In genomic region chr22:24406322-24407277, GRCh38 we compare ENCODE assay signal across 14 cellular contexts. TPM values are rescaled to one million over a fixed set of nuclear protein-coding genes. Genes with fewer than 3 reads are reported as not detected.
A peak's percentile ranks its signal among the peaks of the same experiment; 100 is the strongest.
DNase-seq lines count a peak whose midpoint lies in the region; ATAC-seq and TF ChIP-seq lines count a peak whose summit lies in the region.
"Had no signal": no experiment of that assay in that cellular context is flagged by ENCODE, and none has a peak within 500 bp of the region (broad histone marks: within the 10 kb centered on the region; RNA-seq: fewer than 3 reads in every experiment).

No MANE protein-coding gene starts in this region.

- H3K4me3 Mint-ChIP-seq in activated CD4-positive, alpha-beta T cell treated with anti-CD3 and anti-CD28 coated beads for 36 hours, result no peak overlapping the region
- H3K4me3 Mint-ChIP-seq in endodermal cell, result no peak overlapping the region
- H3K4me3 Mint-ChIP-seq: naive B cell had no signal

- intact Hi-C loops in activated CD4-positive, alpha-beta T cell treated with anti-CD3 and anti-CD28 coated beads for 36 hours (cut with DNase I, micrococcal nuclease), result no loop called here

- H3K4me1 ChIP-seq in Karpas-422 (ENCODE audit: low read length) (peaks cover 49% of the 10 kb centered on the region), endodermal cell (ENCODE audit: control insufficient read depth, insufficient read depth, low read length) (peaks cover 2% of the 10 kb centered on the region), osteoblast (ENCODE audit: insufficient read depth, low read length) (peaks cover 12% of the 10 kb centered on the region)

- H3K27me3 ChIP-seq in Karpas-422 (ENCODE audit: low read length) (no peaks in the 10 kb centered on the region), endodermal cell (ENCODE audit: control insufficient read depth, insufficient read depth, low read length, poor library complexity, severe bottlenecking) (no peaks in the 10 kb centered on the region), osteoblast (ENCODE audit: insufficient read depth, low read length) (no peaks in the 10 kb centered on the region)
- H3K27me3 ChIP-seq: Peyer's patch, tibial nerve had no signal

- H3K79me2 ChIP-seq in Karpas-422 (ENCODE audit: low read length) (peaks cover 22% of the 10 kb centered on the region), osteoblast (ENCODE audit: insufficient read depth, low read length) (peaks cover 36% of the 10 kb centered on the region)

- ATAC-seq in activated CD4-positive, alpha-beta T cell treated with anti-CD3 and anti-CD28 coated beads for 36 hours, result no peak
- ATAC-seq in esophagus mucosa (no peak), GM18858 (IDR thresholded peaks at IDR 0.05; ENCODE audit: unreplicated experiment) (no peak)

- H3K4me2 ChIP-seq in Karpas-422 (ENCODE audit: low read depth, low read length, poor library complexity, severe bottlenecking) (no peak overlapping the region), osteoblast (ENCODE audit: insufficient read depth, low read length) (no peak overlapping the region)
- H3K4me2 ChIP-seq: smooth muscle cell had no signal

- CTCF ChIA-PET in activated CD4-positive, alpha-beta T cell treated with anti-CD3 and anti-CD28 coated beads for 36 hours (lab: Charles Lee), result interaction anchor here (0.6 to 1.9 kb wide), 6 partner anchors 11 to 299 kb away, joined by 3 to 6 read pairs (median 5); no protein-coding TSS in a partner anchor

- peaks cover 16% of the 10 kb centered on the region; the same call in 1 of the 2 replicates for H3K36me3 ChIP-seq in Karpas-422 (ENCODE audit: insufficient read depth, low read length)
- H3K36me3 ChIP-seq in endodermal cell (ENCODE audit: control insufficient read depth, insufficient read depth, low read length), result peaks cover 44% of the 10 kb centered on the region
- H3K36me3 ChIP-seq in osteoblast (ENCODE audit: insufficient read depth, low read length), result peaks cover 29% of the 10 kb centered on the region

- H2AFZ ChIP-seq in Karpas-422 (ENCODE audit: low read length) (no peak overlapping the region), osteoblast (ENCODE audit: low read length) (no peak overlapping the region)

- POLR2A ChIA-PET in activated CD4-positive, alpha-beta T cell treated with anti-CD3 and anti-CD28 coated beads for 36 hours (lab: Charles Lee), result no interaction called here

- H3K27ac ChIP-seq in Karpas-422 (ENCODE audit: low read length) (peak overlapping the region; percentile 38), endodermal cell (ENCODE audit: low read depth, low read length) (no peak overlapping the region), osteoblast (ENCODE audit: low read depth, low read length) (no peak overlapping the region)
- H3K27ac ChIP-seq: Peyer's patch had no signal

- no peaks in the 10 kb centered on the region for H3K9me3 ChIP-seq in Karpas-422 (ENCODE audit: low read length)
- H3K9me3 ChIP-seq in endodermal cell (ENCODE audit: control insufficient read depth, low read length), result no peaks in the 10 kb centered on the region
- no peaks in the 10 kb centered on the region for H3K9me3 ChIP-seq in osteoblast (ENCODE audit: low read depth, low read length)
- H3K9me3 ChIP-seq: Peyer's patch, tibial nerve had no signal

- peak; percentile 8 for DNase-seq in activated CD4-positive, alpha-beta T cell treated with anti-CD3 and anti-CD28 coated beads for 36 hours
- no peak for DNase-seq in activated CD4-positive, alpha-beta T cell treated with anti-CD3 and anti-CD28 coated beads, Interleukin-2, amount 50 U/mL, for 4 hours
- no peak for DNase-seq in Karpas-422
- DNase-seq in endodermal cell, result peak; percentile 42
- DNase-seq in osteoblast (ENCODE audit: insufficient read length, low spot score, missing footprints), result peak; percentile 50
- DNase-seq in D341Med (ENCODE audit: low spot score), result no peak
- DNase-seq: DMS53, naive B cell, NCI-H446 treated with DMSO at 0.1 percent for 48 hours, Peyer's patch had no signal

- H3K4me3 ChIP-seq in Karpas-422 (ENCODE audit: low read length) (no peak overlapping the region), endodermal cell (ENCODE audit: low read length) (no peak overlapping the region), osteoblast (ENCODE audit: insufficient read depth, low read length) (no peak overlapping the region)
- H3K4me3 ChIP-seq: Peyer's patch, smooth muscle cell, tibial nerve had no signal

- peaks cover 11% of the 10 kb centered on the region for H3K36me3 Mint-ChIP-seq in activated CD4-positive, alpha-beta T cell treated with anti-CD3 and anti-CD28 coated beads for 36 hours (ENCODE audit: low read depth)
- peaks cover 39% of the 10 kb centered on the region for H3K36me3 Mint-ChIP-seq in endodermal cell (ENCODE audit: low read depth)

- H3K27ac Mint-ChIP-seq in activated CD4-positive, alpha-beta T cell treated with anti-CD3 and anti-CD28 coated beads for 36 hours, result peak overlapping the region; percentile 81
- peak overlapping the region; percentile 89 for H3K27ac Mint-ChIP-seq in endodermal cell

- no peaks in the 10 kb centered on the region for H3K9me2 ChIP-seq in Karpas-422 (replicated peaks; ENCODE audit: insufficient read depth, low read length)

- no peak overlapping the region for H3K9ac ChIP-seq in Karpas-422 (ENCODE audit: low read length)
- H3K9ac ChIP-seq in endodermal cell (ENCODE audit: extremely low read depth, low read length, poor library complexity, severe bottlenecking), result no peak overlapping the region

- H3K9me3 Mint-ChIP-seq in activated CD4-positive, alpha-beta T cell treated with anti-CD3 and anti-CD28 coated beads for 36 hours (ENCODE audit: low read depth), result no peaks in the 10 kb centered on the region
- no peaks in the 10 kb centered on the region for H3K9me3 Mint-ChIP-seq in endodermal cell
- H3K9me3 Mint-ChIP-seq: naive B cell had no signal

- 94 to 95% methylated on average over 13 to 19 of the region's 19 CpGs for WGBS in endodermal cell (ENCODE audit: insufficient coverage in 1 of 2, insufficient read length in 1 of 2), 2 experiments

- no peak for TF ChIP-seq CTCF in endodermal cell (conservative IDR thresholded peaks at IDR 0.05)
- TF ChIP-seq CTCF in osteoblast (IDR thresholded peaks at IDR 0.05; ENCODE audit: extremely low read depth, low read depth, low read length), result no peak

- peaks cover 46% of the 10 kb centered on the region for H3K4me1 Mint-ChIP-seq in activated CD4-positive, alpha-beta T cell treated with anti-CD3 and anti-CD28 coated beads for 36 hours
- peaks cover 15% of the 10 kb centered on the region for H3K4me1 Mint-ChIP-seq in endodermal cell

- H4K20me1 ChIP-seq in Karpas-422 (ENCODE audit: insufficient read depth, low read depth, low read length), result no peaks in the 10 kb centered on the region
- peaks cover 47% of the 10 kb centered on the region for H4K20me1 ChIP-seq in osteoblast (ENCODE audit: insufficient read depth, low read length)

- no peaks in the 10 kb centered on the region for H3K27me3 Mint-ChIP-seq in activated CD4-positive, alpha-beta T cell treated with anti-CD3 and anti-CD28 coated beads for 36 hours
- no peaks in the 10 kb centered on the region for H3K27me3 Mint-ChIP-seq in endodermal cell (ENCODE audit: insufficient read depth)
- H3K27me3 Mint-ChIP-seq: naive B cell had no signal

RNA-seq across cellular contexts. Expression of gene ADORA2A, which starts 20.8 kb away (rescaled TPM):
- total RNA-seq in activated CD4-positive, alpha-beta T cell treated with anti-CD3 and anti-CD28 coated beads for 36 hours, result 10 to 100 TPM; 30.6 to 31.3 TPM
- total RNA-seq in Karpas-422 (2014; rRNA removed; shearing (Covaris generic); ENCODE audit: low replicate concordance), result 65.9 and 86.7 TPM in 2 replicates
- total RNA-seq in endodermal cell (1 to 10 TPM; 4.1 to 4.7 TPM), osteoblast (0.72 and 1.2 TPM in 2 replicates), esophagus mucosa (not detected)
- 4.2 TPM for polyA plus RNA-seq in endodermal cell (2013, experiment 1 of 2)
- 4.4 TPM for polyA plus RNA-seq in endodermal cell (2013, experiment 2 of 2)

Comparison
In these comparisons a context has a peak if more than half of its experiments do, and no peak if none do; other contexts are left out.
1. DNase-seq: peak in activated CD4-positive, alpha-beta T cell treated with anti-CD3 and anti-CD28 coated beads for 36 hours (single experiment), endodermal cell (single experiment) and osteoblast (single experiment); none in activated CD4-positive, alpha-beta T cell treated with anti-CD3 and anti-CD28 coated beads, Interleukin-2, amount 50 U/mL, for 4 hours (0 of 2), Karpas-422 (single experiment) and D341Med (single experiment).
2. RNA of gene ADORA2A, which starts 20.8 kb away (total RNA-seq): 65.9 to 86.7 TPM in Karpas-422 and 30.6 to 31.3 TPM in activated CD4-positive, alpha-beta T cell treated with anti-CD3 and anti-CD28 coated beads for 36 hours; 4.1 to 4.7 TPM in endodermal cell, 0.72 to 1.2 TPM in osteoblast and not detected in esophagus mucosa (single experiment); every median in the first group is over 4 times any median in the second.